ENCODE assay signal across 8 cellular contexts in genomic region chr9:87479801-87480201, GRCh38. TPM values are rescaled to one million over a fixed set of nuclear protein-coding genes. Genes with fewer than 3 reads are reported as not detected.
DNase-seq lines count a peak whose midpoint lies in the region; ATAC-seq, FAIRE-seq and TF ChIP-seq lines count a peak whose summit lies in the region.

No MANE protein-coding gene starts in this region.

- peak overlapping the region; percentile 48 to 82 (median 67) for H3K4me2 ChIP-seq in BLaER1 treated with 17β-estradiol and CSF1 and Interleukin-3, amounts not matched to agents 10 nM and 100 nM

- H3K9ac ChIP-seq in BLaER1 treated with 17β-estradiol and CSF1 and Interleukin-3, amounts not matched to agents 10 nM and 100 nM, result peak overlapping the region in 9 of 11 experiments; percentile 39 to 68 (median 54); a peak in 17 of 22 replicates

- H3K36me3 Mint-ChIP-seq in activated B cell treated with CpG ODN at 0.5 μM for 24 hours (ENCODE audit: low read depth), result no peaks in the 10 kb centered on the region

- CTCF ChIA-PET in activated B cell treated with CpG ODN at 0.5 μM for 24 hours (lab: Charles Lee), result no interaction called here

- H3K9me3 ChIP-seq in BLaER1 treated with 17β-estradiol and CSF1 and Interleukin-3, amounts not matched to agents 10 nM and 100 nM (replicated peaks in 1 of 11), result no peaks in the 10 kb centered on the region
- no peaks in the 10 kb centered on the region for H3K9me3 ChIP-seq in upper lobe of left lung
- H3K9me3 ChIP-seq in small intestine (ENCODE audit: control insufficient read depth, low read depth), result no peaks in the 10 kb centered on the region

- peaks cover 7% of the 10 kb centered on the region for H3K4me1 Mint-ChIP-seq in activated B cell treated with CpG ODN at 0.5 μM for 24 hours

- peaks cover 11 to 44% (median 27%) of the 10 kb centered on the region in 10 experiments for H3K4me1 ChIP-seq in BLaER1 treated with 17β-estradiol and CSF1 and Interleukin-3, amounts not matched to agents 10 nM and 100 nM
- H3K4me1 ChIP-seq in upper lobe of left lung, result no peaks in the 10 kb centered on the region
- H3K4me1 ChIP-seq in small intestine (ENCODE audit: control insufficient read depth in 2 of 2, insufficient read depth in 1 of 2, low read depth in 1 of 2, low read length in 1 of 2), result no peaks in the 10 kb centered on the region

- H3K27ac Mint-ChIP-seq in activated B cell treated with CpG ODN at 0.5 μM for 24 hours, result no peak overlapping the region

- DNase-seq in activated B cell treated with CpG ODN at 0.5 μM for 24 hours (no peak), upper lobe of left lung (peak in 1 of 2 donors; percentile 77), NCI-H146 (lab: John Stamatoyannopoulos, UW) (no peak), small intestine (no peak), NCI-H146 treated with DMSO at 0.1 percent for 48 hours (lab: John Stamatoyannopoulos, UW; ENCODE audit: unreplicated experiment) (no peak)

- H3K27me3 Mint-ChIP-seq in activated B cell treated with CpG ODN at 0.5 μM for 24 hours, result no peaks in the 10 kb centered on the region

- H4K20me1 ChIP-seq in BLaER1 treated with 17β-estradiol and CSF1 and Interleukin-3, amounts not matched to agents 10 nM and 100 nM, result no peaks in the 10 kb centered on the region

- WGBS in upper lobe of left lung, 2 donors, result 56 to 61% methylated on average over 4 of the region's 4 CpGs
- WGBS in small intestine, 3 donors, result 55 to 74% (median 74%) methylated on average over 4 of the region's 4 CpGs

- H3K4me3 ChIP-seq in BLaER1 treated with 17β-estradiol and CSF1 and Interleukin-3, amounts not matched to agents 10 nM and 100 nM, result no peak overlapping the region; a peak in 1 of 20 replicates
- no peak overlapping the region for H3K4me3 ChIP-seq in upper lobe of left lung
- no peak overlapping the region for H3K4me3 ChIP-seq in small intestine (ENCODE audit: low read depth in 1 of 2, low read length in 2 of 2)

- intact Hi-C loops in activated B cell treated with CpG ODN at 0.5 μM for 24 hours (cut with micrococcal nuclease), result no loop called here

- TF ChIP-seq POLR2A in upper lobe of left lung (IDR thresholded peaks at IDR 0.05), result no peak

- ATAC-seq in GM19372 (IDR thresholded peaks at IDR 0.05; ENCODE audit: low read depth, unreplicated experiment) (peak; percentile 95), HG03280 (IDR thresholded peaks at IDR 0.05; ENCODE audit: unreplicated experiment) (peak; percentile 79), activated B cell treated with CpG ODN at 0.5 μM for 24 hours (ENCODE audit: low read depth) (peak; percentile 45), upper lobe of left lung (ENCODE audit: low FRiP score in 2 of 2) (peak; percentile 67 to 90)

- H3K27ac ChIP-seq in BLaER1 treated with 17β-estradiol and CSF1 and Interleukin-3, amounts not matched to agents 10 nM and 100 nM, result peak overlapping the region; percentile 65 to 89 (median 78); a peak in 21 of 22 replicates
- H3K27ac ChIP-seq in upper lobe of left lung (no peak overlapping the region), small intestine (ENCODE audit: low read depth in 1 of 2, low read length in 1 of 2) (no peak overlapping the region)

- H3K4me3 Mint-ChIP-seq in activated B cell treated with CpG ODN at 0.5 μM for 24 hours, result no peak overlapping the region

- H3K27me3 ChIP-seq in BLaER1 treated with 17β-estradiol and CSF1 and Interleukin-3, amounts not matched to agents 10 nM and 100 nM, result no peaks in the 10 kb centered on the region
- H3K27me3 ChIP-seq in upper lobe of left lung (no peaks in the 10 kb centered on the region), small intestine (ENCODE audit: control insufficient read depth in 2 of 2, insufficient read depth in 2 of 2, low read length in 2 of 2) (no peaks in the 10 kb centered on the region)

- TF ChIP-seq CTCF in activated B cell treated with CpG ODN at 0.5 μM for 24 hours (IDR thresholded peaks at IDR 0.05), result no peak
- no peak for TF ChIP-seq CTCF in upper lobe of left lung (IDR thresholded peaks at IDR 0.05)

- POLR2A ChIA-PET in activated B cell treated with CpG ODN at 0.5 μM for 24 hours (lab: Charles Lee), result interaction anchor here (0.7 kb wide), 1 partner anchor 32 kb away, joined by 5 read pairs; no protein-coding TSS in a partner anchor

- FAIRE-seq in small intestine (lab: Jason Lieb, UNC), result no peak

- no peaks in the 10 kb centered on the region for H3K9me3 Mint-ChIP-seq in activated B cell treated with CpG ODN at 0.5 μM for 24 hours

- no peaks in the 10 kb centered on the region for H3K36me3 ChIP-seq in BLaER1 treated with 17β-estradiol and CSF1 and Interleukin-3, amounts not matched to agents 10 nM and 100 nM
- H3K36me3 ChIP-seq in upper lobe of left lung (no peaks in the 10 kb centered on the region), small intestine (ENCODE audit: control insufficient read depth in 2 of 2, insufficient read depth in 2 of 2, low read length in 2 of 2) (no peaks in the 10 kb centered on the region)

- peak in 1 of 4 donors; percentile 7 for TF ChIP-seq EP300 in upper lobe of left lung (IDR thresholded peaks at IDR 0.05)

RNA-seq across cellular contexts. Expression of gene DAPK1, which starts 17.9 kb away (rescaled TPM):
- total RNA-seq in activated B cell treated with CpG ODN at 0.5 μM for 24 hours (1.0 and 1.5 TPM in 2 replicates), upper lobe of left lung (100 to 1,000 TPM; 125 to 334 (median 213) TPM)
- polyA plus RNA-seq in small intestine, result 10 to 100 TPM in 1 of 3 donors, 1 to 10 TPM in 2; 6.8 to 10.3 (median 8.9) TPM

Comparison
In these comparisons a context has a peak if more than half of its experiments do, and no peak if none do; other contexts are left out.
1. H3K27ac ChIP-seq: peak in BLaER1 treated with 17β-estradiol and CSF1 and Interleukin-3, amounts not matched to agents 10 nM and 100 nM (11 of 11); none in upper lobe of left lung (0 of 4) and small intestine (0 of 2).
2. ATAC-seq: peak in every context shown above with its lines; median percentile 95 in GM19372; 79 in HG03280; 78 in upper lobe of left lung; 45 in activated B cell treated with CpG ODN at 0.5 μM for 24 hours.
3. RNA of gene DAPK1, which starts 17.9 kb away (total RNA-seq): 125 to 334 TPM in upper lobe of left lung; 1.0 to 1.5 TPM in activated B cell treated with CpG ODN at 0.5 μM for 24 hours; every median in the first group is over 10 times any median in the second.